In genomic region chrX:49270249-49270921, GRCh38 we compare ENCODE assay signal across 10 cellular contexts. TPM values are rescaled to one million over a fixed set of nuclear protein-coding genes. Genes with fewer than 3 reads are reported as not detected.
A peak's percentile ranks its signal among the peaks of the same experiment; 100 is the strongest.
DNase-seq lines count a peak whose midpoint lies in the region; TF ChIP-seq lines count a peak whose summit lies in the region.
"Had no signal": no experiment of that assay in that cellular context is flagged by ENCODE, and none has a peak within 500 bp of the region (broad histone marks: within the 10 kb centered on the region; RNA-seq: fewer than 3 reads in every experiment).

No MANE protein-coding gene starts in this region.

- H3K4me3 ChIP-seq in astrocyte of the cerebellum (ENCODE audit: low read depth, low read length) (peak overlapping the region; percentile 49), lower leg skin (ENCODE audit: low read depth, poor library complexity, severe bottlenecking) (peak overlapping the region; percentile 36), thyroid gland (replicated peaks in 1 of 3) (peak overlapping the region in 2 of 3 donors; percentile 27 to 52)

- in situ Hi-C loops in astrocyte of the cerebellum (cut with HindIII; ENCODE audit: low sequenced_read_pairs) = no loop called here

- no peaks in the 10 kb centered on the region for H3K36me3 ChIP-seq in thyroid gland

- H3K9me3 ChIP-seq in thyroid gland = no peaks in the 10 kb centered on the region

- peak overlapping the region; percentile 76 for H3K4me3 Mint-ChIP-seq in activated CD4-positive, alpha-beta T cell treated with anti-CD3 and anti-CD28 coated beads, Interleukin-2, amount 10 ng/mL, durations not matched to agents 24 days and 14 days

- H3K27ac ChIP-seq in thyroid gland = peak overlapping the region; percentile 76 to 90 (median 79)

- DNase-seq in activated CD4-positive, alpha-beta T cell treated with anti-CD3 and anti-CD28 coated beads, Interleukin-2, amount 10 ng/mL, durations not matched to agents 24 days and 14 days = no peak
- no peak for DNase-seq in activated CD4-positive, alpha-beta T cell treated with anti-CD3 and anti-CD28 coated beads, Interleukin-2, amount 50 U/mL, for 4 hours
- DNase-seq in astrocyte of the cerebellum (ENCODE audit: low read depth) (no peak), lower leg skin (ENCODE audit: low spot score in 2 of 2) (no peak), thyroid gland (no peak), midbrain (lab: John Stamatoyannopoulos, UW) (no peak), H4 (ENCODE audit: low spot score) (no peak), germinal center (ENCODE audit: low spot score) (no peak)

- peaks cover 6 to 21% of the 10 kb centered on the region in 2 donors for H3K4me1 ChIP-seq in thyroid gland

- no peak for TF ChIP-seq CTCF in astrocyte of the cerebellum (IDR thresholded peaks at IDR 0.05; ENCODE audit: low read depth, low read length, missing control alignments)
- no peak for TF ChIP-seq CTCF in lower leg skin (IDR thresholded peaks at IDR 0.05)
- no peak for TF ChIP-seq CTCF in thyroid gland (IDR thresholded peaks at IDR 0.05)

- peaks cover 23% of the 10 kb centered on the region for H3K36me3 Mint-ChIP-seq in activated CD4-positive, alpha-beta T cell treated with anti-CD3 and anti-CD28 coated beads, Interleukin-2, amount 10 ng/mL, durations not matched to agents 24 days and 14 days (ENCODE audit: low read depth)

- WGBS in lower leg skin, 2 donors = 60% methylated on average over 37 of the region's 66 CpGs; no CpG with 5 or more reads in 1 of the 2 donors
- 97% methylated on average over 7 of the region's 66 CpGs; no CpG with 5 or more reads in 1 of the 2 donors for WGBS in thyroid gland, 2 donors

- H3K4me1 Mint-ChIP-seq in activated CD4-positive, alpha-beta T cell treated with anti-CD3 and anti-CD28 coated beads, Interleukin-2, amount 10 ng/mL, durations not matched to agents 24 days and 14 days = peaks cover 49% of the 10 kb centered on the region

- no peaks in the 10 kb centered on the region for H3K27me3 Mint-ChIP-seq in activated CD4-positive, alpha-beta T cell treated with anti-CD3 and anti-CD28 coated beads, Interleukin-2, amount 10 ng/mL, durations not matched to agents 24 days and 14 days

- H3K27me3 ChIP-seq in thyroid gland = no peaks in the 10 kb centered on the region

- H3K9me3 Mint-ChIP-seq in activated CD4-positive, alpha-beta T cell treated with anti-CD3 and anti-CD28 coated beads, Interleukin-2, amount 10 ng/mL, durations not matched to agents 24 days and 14 days = no peaks in the 10 kb centered on the region

- peak overlapping the region; percentile 81 for H3K27ac Mint-ChIP-seq in activated CD4-positive, alpha-beta T cell treated with anti-CD3 and anti-CD28 coated beads, Interleukin-2, amount 10 ng/mL, durations not matched to agents 24 days and 14 days

- TF ChIP-seq POLR2A in lower leg skin (IDR thresholded peaks at IDR 0.05) (no peak), thyroid gland (IDR thresholded peaks at IDR 0.05) (no peak)

- intact Hi-C loops in activated CD4-positive, alpha-beta T cell treated with anti-CD3 and anti-CD28 coated beads, Interleukin-2, amount 10 ng/mL, durations not matched to agents 24 days and 14 days (cut with micrococcal nuclease) = loop anchor here (5.0 kb wide), 3 partner anchors 37 to 333 kb away; no protein-coding TSS in a partner anchor
- intact Hi-C loops in lower leg skin (cut with DNase I; ENCODE audit: low total_unique reads) (no loop called here), thyroid gland (cut with DNase I) (no loop called here)

RNA-seq across cellular contexts. Expression of gene PPP1R3F, which starts 0.8 kb away (rescaled TPM):
- 6.3 and 8.3 TPM in 2 replicates for total RNA-seq in activated CD4-positive, alpha-beta T cell treated with anti-CD3 and anti-CD28 coated beads, Interleukin-2, amount 10 ng/mL, durations not matched to agents 24 days and 14 days
- total RNA-seq in lower leg skin (10 to 100 TPM in 1 of 4 donors, 1 to 10 TPM in 3; 4.7 to 10.9 (median 5.6) TPM), thyroid gland (10 to 100 TPM in 3 of 4 donors, 1 to 10 TPM in 1; 7.7 to 15.7 (median 12.5) TPM)
- total RNA-seq in H4 (2014; rRNA removed; shearing (Covaris generic)) = 8.2 and 10.5 TPM in 2 replicates

RNA-seq across cellular contexts. Expression of gene FOXP3, which starts 5.9 kb away (rescaled TPM):
- total RNA-seq in activated CD4-positive, alpha-beta T cell treated with anti-CD3 and anti-CD28 coated beads, Interleukin-2, amount 10 ng/mL, durations not matched to agents 24 days and 14 days = 13.1 and 14.2 TPM in 2 replicates
- total RNA-seq in lower leg skin (1 to 10 TPM in 2 of 4 donors, under 1 TPM in 2; 0.69 to 1.1 (median 0.92) TPM), thyroid gland (under 1 TPM in 2 of 4 donors, not detected in 2; 0.11 to 0.13 TPM)
- not detected in 2 replicates for total RNA-seq in H4 (2014; rRNA removed; shearing (Covaris generic))
- total RNA-seq: Daoy had no signal

RNA-seq across cellular contexts. Expression of gene GAGE10, which starts 33.1 kb away (rescaled TPM):
- not detected in 2 replicates for total RNA-seq in activated CD4-positive, alpha-beta T cell treated with anti-CD3 and anti-CD28 coated beads, Interleukin-2, amount 10 ng/mL, durations not matched to agents 24 days and 14 days
- total RNA-seq in lower leg skin (not detected), thyroid gland (not detected)
- not detected in 2 replicates for total RNA-seq in H4 (2014; rRNA removed; shearing (Covaris generic))
- total RNA-seq: Daoy, renal cortical epithelial cell had no signal

RNA-seq across cellular contexts. Expression of gene CCDC22, which starts 35.1 kb away (rescaled TPM):
- total RNA-seq in activated CD4-positive, alpha-beta T cell treated with anti-CD3 and anti-CD28 coated beads, Interleukin-2, amount 10 ng/mL, durations not matched to agents 24 days and 14 days = 25.6 and 25.8 TPM in 2 replicates
- 10 to 100 TPM; 18.1 to 29.7 (median 19.8) TPM for total RNA-seq in lower leg skin
- total RNA-seq in thyroid gland = 10 to 100 TPM; 13.8 to 27.1 (median 18.8) TPM
- total RNA-seq in H4 (2014; rRNA removed; shearing (Covaris generic)) = 9.2 and 11.3 TPM in 2 replicates

RNA-seq across cellular contexts. Expression of gene CACNA1F, which starts 37.2 kb away (rescaled TPM):
- total RNA-seq in activated CD4-positive, alpha-beta T cell treated with anti-CD3 and anti-CD28 coated beads, Interleukin-2, amount 10 ng/mL, durations not matched to agents 24 days and 14 days = 0.07 and 0.14 TPM in 2 replicates
- total RNA-seq in lower leg skin = under 1 TPM in 3 of 4 donors, not detected in 1; 0.06 to 0.76 (median 0.15) TPM
- total RNA-seq in thyroid gland = under 1 TPM in 3 of 4 donors, not detected in 1; 0.10 to 0.21 (median 0.13) TPM
- total RNA-seq in H4 (2014; rRNA removed; shearing (Covaris generic)) = not detected in 2 replicates
- total RNA-seq: Daoy had no signal
